ENCODE assay signal across 10 cellular contexts in the genomic region with DNA sequence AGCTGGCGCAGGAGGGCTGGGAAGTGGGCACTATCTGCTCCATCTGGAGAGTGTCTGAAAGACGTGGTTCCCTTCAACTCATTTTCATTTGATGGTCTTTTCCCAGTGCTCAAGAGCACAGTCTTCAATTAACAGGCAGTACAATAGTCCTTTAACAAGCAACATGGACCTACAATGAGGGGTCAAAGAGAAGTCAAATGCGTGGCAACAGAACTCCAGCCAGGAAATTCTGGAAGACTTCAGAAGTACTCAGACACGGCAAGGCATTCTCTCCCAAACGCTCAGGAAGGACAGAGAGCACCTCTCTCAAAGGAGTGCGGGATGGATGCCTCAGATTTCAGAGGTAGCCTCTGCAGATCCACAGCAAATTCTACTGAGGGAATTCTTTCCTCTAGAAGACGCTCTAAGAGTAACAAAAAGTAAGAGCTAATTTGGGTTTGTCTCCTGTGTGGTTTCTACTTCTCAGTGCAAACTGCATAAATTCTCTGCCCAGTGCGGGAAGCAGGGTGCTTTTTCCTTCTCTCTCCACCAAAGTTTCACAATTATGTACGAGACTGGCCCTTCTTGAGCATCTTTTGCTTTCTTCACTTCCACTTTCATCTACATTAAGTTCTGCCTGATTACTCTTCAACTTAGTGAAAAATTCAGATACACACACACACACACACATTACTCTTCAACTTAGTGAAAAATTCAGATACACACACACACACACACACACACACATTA. TPM values are rescaled to one million over a fixed set of nuclear protein-coding genes. Genes with fewer than 3 reads are reported as not detected.
DNase-seq lines count a peak whose midpoint lies in the region; ATAC-seq, FAIRE-seq and TF ChIP-seq lines count a peak whose summit lies in the region.
"Had no signal": no experiment of that assay in that cellular context is flagged by ENCODE, and none has a peak within 500 bp of the region (broad histone marks: within the 10 kb centered on the region; RNA-seq: fewer than 3 reads in every experiment).

No MANE protein-coding gene starts in this region.

- H3K4ac ChIP-seq in H9 (ENCODE audit: low read depth, low read length): no peak overlapping the region

- dilution Hi-C loops in keratinocyte (cut with MboI; ENCODE audit: extremely low pct_ligation_motif_present, low sequenced_read_pairs): no loop called here

- H4K20me1 ChIP-seq in KMS-11 (ENCODE audit: insufficient read depth): no peaks in the 10 kb centered on the region
- no peaks in the 10 kb centered on the region for H4K20me1 ChIP-seq in keratinocyte (ENCODE audit: control insufficient read depth, extremely low read depth, insufficient read depth, low read length)
- no peaks in the 10 kb centered on the region for H4K20me1 ChIP-seq in H9 (ENCODE audit: control insufficient read depth, insufficient read depth, insufficient read length)

- no peaks in the 10 kb centered on the region for H3K36me3 ChIP-seq in KMS-11 (ENCODE audit: insufficient read depth)
- no peaks in the 10 kb centered on the region for H3K36me3 ChIP-seq in keratinocyte (ENCODE audit: control insufficient read depth in 2 of 2, extremely low read depth in 1 of 2, insufficient read depth in 2 of 2, low read length in 2 of 2)

- no peak overlapping the region for H2BK5ac ChIP-seq in H9 (ENCODE audit: insufficient read length, low read length)

- H2BK20ac ChIP-seq in H9 (ENCODE audit: low read depth, low read length, poor library complexity, severe bottlenecking): no peak overlapping the region

- H3K27me3 ChIP-seq in KMS-11 (ENCODE audit: insufficient read depth, low read depth): no peaks in the 10 kb centered on the region
- no peaks in the 10 kb centered on the region for H3K27me3 ChIP-seq in keratinocyte (ENCODE audit: control insufficient read depth, extremely low read depth, insufficient read depth, low read length)
- H3K27me3 ChIP-seq in H9 (ENCODE audit: insufficient read depth, low read length): no peaks in the 10 kb centered on the region

- no peaks in the 10 kb centered on the region for H3K27me3 Mint-ChIP-seq in H9 (ENCODE audit: low read depth)

- H3K9me3 ChIP-seq in keratinocyte (ENCODE audit: control insufficient read depth, low read depth, low read length): no peaks in the 10 kb centered on the region
- no peaks in the 10 kb centered on the region for H3K9me3 ChIP-seq in H9 (ENCODE audit: control insufficient read depth, low read depth, low read length)

- H3K9me1 ChIP-seq in keratinocyte (ENCODE audit: control insufficient read depth, extremely low read depth, insufficient read depth, low read length): no peaks in the 10 kb centered on the region

- peak; percentile 64 for ATAC-seq in GM21717 (IDR thresholded peaks at IDR 0.05; ENCODE audit: unreplicated experiment)

- no peak overlapping the region for H2BK15ac ChIP-seq in H9 (ENCODE audit: low read depth, low read length)

- peaks cover 15% of the 10 kb centered on the region for H3K79me1 ChIP-seq in H9 (ENCODE audit: insufficient read depth, low read depth, low read length, poor library complexity, severe bottlenecking)

- H3K4me3 ChIP-seq in KMS-11 (IDR thresholded peaks at IDR 0.05; ENCODE audit: insufficient read depth, low read depth, low read length): no peak overlapping the region
- no peak overlapping the region for H3K4me3 ChIP-seq in keratinocyte (ENCODE audit: control insufficient read depth in 2 of 3, extremely low read depth in 1 of 3, insufficient read depth in 2 of 3, low read depth in 1 of 3, low read length in 3 of 3)

- H4K91ac ChIP-seq in H9 (ENCODE audit: insufficient read length, low read depth, low read length): no peak overlapping the region

- peaks cover 32 to 33% of the 10 kb centered on the region in 2 experiments for H3K4me1 Mint-ChIP-seq in H9

- H4K5ac ChIP-seq in H9 (ENCODE audit: insufficient read length, low read depth, low read length): no peak overlapping the region

- DNase-seq in GM10248 (ENCODE audit: extremely low spot score): peak; percentile 50
- DNase-seq in keratinocyte (ENCODE audit: low read depth, low spot score): no peak
- no peak for DNase-seq in NK-92 treated with Interleukin-12 subunit alpha and Interleukin-12 subunit beta, amount 100 ng/mL, for 24 hours (lab: John Stamatoyannopoulos, UW)
- no peak for DNase-seq in H9
- DNase-seq in NCI-H526 treated with DMSO at 0.1 percent for 48 hours (lab: John Stamatoyannopoulos, UW): no peak
- no peak for DNase-seq in C1 segment of cervical spinal cord (lab: John Stamatoyannopoulos, UW)
- DNase-seq: Karpas-422, occipital lobe had no signal

- no CpG with 5 or more reads among the region's 9 CpGs for WGBS in H9 (ENCODE audit: extremely low coverage, insufficient read length, low lambda C conversion rate)

- H4K8ac ChIP-seq in H9 (replicated peaks; ENCODE audit: insufficient read length, low read depth, low read length): no peak overlapping the region

- POLR2A ChIA-PET in GM10248 (lab: Yijun Ruan, JAX): no interaction called here

- peak overlapping the region in 1 of 3 experiments; percentile 1; a peak in 1 of 7 replicates for H3K27ac Mint-ChIP-seq in H9

- peaks cover 0 to 15% of the 10 kb centered on the region in 2 experiments; a peak in 3 of 5 replicates for H3K9me3 Mint-ChIP-seq in H9

- H2BK12ac ChIP-seq in H9 (ENCODE audit: insufficient read length, low read depth, low read length): no peak overlapping the region

- no peak overlapping the region for H3K23ac ChIP-seq in H9 (ENCODE audit: insufficient read length, low read depth, low read length)

- H3K18ac ChIP-seq in H9 (ENCODE audit: insufficient read length, low read depth, low read length): no peak overlapping the region

- peaks cover 18 to 41% (median 20%) of the 10 kb centered on the region in 3 experiments for H3K36me3 Mint-ChIP-seq in H9 (ENCODE audit: insufficient read depth in 1 of 3, low read depth in 3 of 3)

- no peak for FAIRE-seq in keratinocyte (lab: Jason Lieb, UNC)

- TF ChIP-seq CTCF in GM10248 (IDR thresholded peaks at IDR 0.05; ENCODE audit: control extremely low read depth, extremely low read depth, low read depth, missing control alignments) (no peak), KMS-11 (conservative IDR thresholded peaks at IDR 0.05; ENCODE audit: low read depth, low read length) (no peak), keratinocyte (optimal IDR thresholded peaks at IDR 0.05 in 1 of 3, IDR thresholded peaks at IDR 0.05 in 1 of 3, conservative IDR thresholded peaks at IDR 0.05 in 1 of 3; ENCODE audit: extremely low read depth in 1 of 3, insufficient read depth in 2 of 3, low read length in 3 of 3) (no peak), H9 (conservative IDR thresholded peaks at IDR 0.05) (no peak)

- H3K9ac ChIP-seq in KMS-11 (no peak overlapping the region; the same call in 1 of the 2 replicates), keratinocyte (ENCODE audit: control insufficient read depth, extremely low read depth, insufficient read depth, low read length) (peak overlapping the region; percentile 1), H9 (ENCODE audit: extremely low read depth, insufficient read length, low read length) (no peak overlapping the region)

- no peaks in the 10 kb centered on the region for H3K23me2 ChIP-seq in H9 (ENCODE audit: insufficient read length, low read depth, low read length, poor library complexity, severe bottlenecking)

- H3K4me1 ChIP-seq in KMS-11 (ENCODE audit: low read depth, poor library complexity, severe bottlenecking): peaks cover 58% of the 10 kb centered on the region
- peaks cover 25% of the 10 kb centered on the region for H3K4me1 ChIP-seq in keratinocyte (ENCODE audit: control insufficient read depth, extremely low read depth, insufficient read depth, low read length)
- peaks cover 7% of the 10 kb centered on the region; the same call in 1 of the 2 replicates for H3K4me1 ChIP-seq in H9 (ENCODE audit: insufficient read depth, low read length)

- H3K27ac ChIP-seq in KMS-11: peak overlapping the region; percentile 12; the same call in 1 of the 2 replicates
- H3K27ac ChIP-seq in keratinocyte (ENCODE audit: control insufficient read depth, insufficient read depth, low read length): peak overlapping the region; percentile 43
- no peak overlapping the region for H3K27ac ChIP-seq in H9 (ENCODE audit: insufficient read length, low read depth, low read length)

- H3K56ac ChIP-seq in H9 (ENCODE audit: insufficient read length, low read depth, low read length): no peak overlapping the region

- H2AFZ ChIP-seq in KMS-11 (ENCODE audit: low read depth): no peak overlapping the region
- no peak overlapping the region for H2AFZ ChIP-seq in keratinocyte (ENCODE audit: control insufficient read depth, low read length)
- no peak overlapping the region for H2AFZ ChIP-seq in H9 (ENCODE audit: low read length)

- no peak overlapping the region for H3T11ph ChIP-seq in H9 (ENCODE audit: low read length)

- no peak overlapping the region for H2BK120ac ChIP-seq in H9 (ENCODE audit: low read depth, low read length, poor library complexity, severe bottlenecking)

- CTCF ChIA-PET in GM10248 (lab: Yijun Ruan, JAX): interaction anchor here (2.1 kb wide), 1 partner anchor 21 kb away, joined by 6 read pairs; no protein-coding TSS in a partner anchor

- no peaks in the 10 kb centered on the region for H3K79me2 ChIP-seq in KMS-11 (ENCODE audit: insufficient read depth, low read depth)
- H3K79me2 ChIP-seq in keratinocyte (ENCODE audit: control insufficient read depth, insufficient read depth, low read length): peaks cover 19% of the 10 kb centered on the region
- H3K79me2 ChIP-seq in H9 (ENCODE audit: insufficient read depth, low read length): peaks cover 8% of the 10 kb centered on the region; the same call in 1 of the 2 replicates

- no peak overlapping the region for H3K4me3 Mint-ChIP-seq in H9

- H3K14ac ChIP-seq in H9 (ENCODE audit: insufficient read depth, low read length): no peak overlapping the region

- H2AK5ac ChIP-seq in H9 (ENCODE audit: insufficient read length, low read length): no peak overlapping the region

- H3K4me2 ChIP-seq in KMS-11: peak overlapping the region; percentile 52; the same call in 1 of the 2 replicates
- H3K4me2 ChIP-seq in keratinocyte (ENCODE audit: control insufficient read depth, extremely low read depth, insufficient read depth, low read depth, low read length): no peak overlapping the region
- H3K4me2 ChIP-seq in H9 (ENCODE audit: insufficient read depth, insufficient read length, low read length): no peak overlapping the region

RNA-seq across cellular contexts. Expression of a gene that starts 56.4 kb away (rescaled TPM):
- 9.6 to 12.3 TPM (median 11.4 TPM) in 3 replicates for polyA plus RNA-seq in keratinocyte
- 23.2 TPM for polyA plus RNA-seq in keratinocyte (2011; ENCODE audit: low read depth)
- polyA plus RNA-seq in keratinocyte (2011; cell fraction: cytosol; rRNA removed): 6.4 and 10.4 TPM in 2 replicates
- polyA plus RNA-seq in keratinocyte (2011; cell fraction: nucleus; rRNA removed): 26.5 and 32.0 TPM in 2 replicates
- polyA plus RNA-seq in keratinocyte (2012; ENCODE audit: low replicate concordance): 15.6 and 17.0 TPM in 2 replicates
- polyA minus RNA-seq in keratinocyte: 12.9 to 24.7 TPM (median 13.4 TPM) in 3 replicates
- 13.8 TPM for polyA minus RNA-seq in keratinocyte (2011; cell fraction: cytosol; rRNA and poly(A)+ RNA removed)
- polyA minus RNA-seq in keratinocyte (2011; cell fraction: nucleus; rRNA and poly(A)+ RNA removed): 27.1 and 43.7 TPM in 2 replicates
- total RNA-seq in H9 (2021): 26.3 and 26.6 TPM in 2 replicates
